Comparison of ENCODE assay signal across 8 cellular contexts in the genomic region with DNA sequence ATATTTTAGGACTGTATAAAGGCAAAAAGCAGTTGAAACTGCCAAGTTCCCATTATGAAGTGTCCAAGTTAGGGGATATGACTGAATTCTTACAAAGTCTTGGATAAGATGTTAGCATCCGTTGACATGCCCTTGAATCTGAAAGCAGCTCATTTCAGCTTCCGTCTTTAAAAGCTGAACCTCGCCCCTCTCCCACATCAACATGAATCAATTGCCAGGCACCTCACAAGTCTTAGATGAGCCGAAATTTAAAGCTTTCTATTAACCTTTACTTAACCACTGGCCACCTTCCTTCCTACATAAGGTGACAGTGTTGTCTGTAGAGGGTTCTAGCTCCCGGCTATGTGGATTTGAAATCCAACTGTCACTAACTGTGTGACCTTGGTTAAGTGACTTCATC. TPM values are rescaled to one million over a fixed set of nuclear protein-coding genes. Genes with fewer than 3 reads are reported as not detected.
DNase-seq lines count a peak whose midpoint lies in the region; ATAC-seq and TF ChIP-seq lines count a peak whose summit lies in the region.

No MANE protein-coding gene starts in this region.

- peaks cover 50% of the 10 kb centered on the region for H3K4me1 Mint-ChIP-seq in activated naive CD4-positive, alpha-beta T cell treated with anti-CD3 and anti-CD28 coated beads for 36 hours (ENCODE audit: low read depth)
- peaks cover 57% of the 10 kb centered on the region for H3K4me1 Mint-ChIP-seq in stimulated activated naive CD8-positive, alpha-beta T cell treated with anti-CD3 and anti-CD28 coated beads, Interleukin-15, amount 100 ng/mL, for 72 hours

- H3K4me3 Mint-ChIP-seq in activated naive CD4-positive, alpha-beta T cell treated with anti-CD3 and anti-CD28 coated beads for 36 hours: peak overlapping the region; percentile 99
- peak overlapping the region; percentile 94 to 98 for H3K4me3 Mint-ChIP-seq in stimulated activated naive CD8-positive, alpha-beta T cell treated with anti-CD3 and anti-CD28 coated beads, Interleukin-15, amount 100 ng/mL, for 72 hours

- H3K36me3 Mint-ChIP-seq in activated naive CD4-positive, alpha-beta T cell treated with anti-CD3 and anti-CD28 coated beads for 36 hours (ENCODE audit: low read depth): peaks cover 38% of the 10 kb centered on the region

- ATAC-seq in stimulated activated naive CD8-positive, alpha-beta T cell treated with anti-CD3 and anti-CD28 coated beads, Interleukin-15, amount 100 ng/mL, for 72 hours: peak; percentile 2

- no peaks in the 10 kb centered on the region for H3K27me3 ChIP-seq in left ventricle myocardium inferior (ENCODE audit: low read depth)

- H3K4me1 ChIP-seq in left ventricle myocardium inferior: peaks cover 87% of the 10 kb centered on the region

- H3K9me3 Mint-ChIP-seq in activated naive CD4-positive, alpha-beta T cell treated with anti-CD3 and anti-CD28 coated beads for 36 hours: no peaks in the 10 kb centered on the region
- H3K9me3 Mint-ChIP-seq in stimulated activated naive CD8-positive, alpha-beta T cell treated with anti-CD3 and anti-CD28 coated beads, Interleukin-15, amount 100 ng/mL, for 72 hours: no peaks in the 10 kb centered on the region

- H3K27me3 Mint-ChIP-seq in activated naive CD4-positive, alpha-beta T cell treated with anti-CD3 and anti-CD28 coated beads for 36 hours (ENCODE audit: low read depth): no peaks in the 10 kb centered on the region
- H3K27me3 Mint-ChIP-seq in stimulated activated naive CD8-positive, alpha-beta T cell treated with anti-CD3 and anti-CD28 coated beads, Interleukin-15, amount 100 ng/mL, for 72 hours: no peaks in the 10 kb centered on the region

- peak overlapping the region; percentile 95 for H3K27ac ChIP-seq in left ventricle myocardium inferior (replicated peaks)

- peaks cover under 1% of the 10 kb centered on the region for H3K36me3 ChIP-seq in left ventricle myocardium inferior

- H3K4me3 ChIP-seq in left ventricle myocardium inferior: peak overlapping the region; percentile 100

- no peak for DNase-seq in left ventricle myocardium inferior
- no peak for DNase-seq in cardiac septum (ENCODE audit: low spot score)
- DNase-seq in activated naive CD4-positive, alpha-beta T cell treated with anti-CD3 and anti-CD28 coated beads for 36 hours: peak; percentile 56
- DNase-seq in inferior parietal cortex (ENCODE audit: extremely low spot score): peak; percentile 49
- DNase-seq in stimulated activated naive CD8-positive, alpha-beta T cell treated with anti-CD3 and anti-CD28 coated beads, Interleukin-15, amount 100 ng/mL, for 72 hours: no peak
- DNase-seq in GOT3 (lab: John Stamatoyannopoulos, UW): no peak
- DNase-seq in AG20443 (ENCODE audit: low spot score): no peak
- no peak for DNase-seq in NCI-H2081 (lab: John Stamatoyannopoulos, UW)

- intact Hi-C loops in left ventricle myocardium inferior (cut with micrococcal nuclease) (no loop called here), cardiac septum (cut with DNase I) (loop anchor here (5.0 kb wide), 3 partner anchors 44 to 129 kb away; partner anchors contain the start of gene TCTN1)
- intact Hi-C loops in activated naive CD4-positive, alpha-beta T cell treated with anti-CD3 and anti-CD28 coated beads for 36 hours (cut with micrococcal nuclease): loop anchor here (1.0 to 10.0 kb wide), 8 partner anchors 85 to 1103 kb away; partner anchors contain the start of genes ANKRD13A, ATP2A2, GIT2 and MAPKAPK5

- H3K27ac Mint-ChIP-seq in activated naive CD4-positive, alpha-beta T cell treated with anti-CD3 and anti-CD28 coated beads for 36 hours: peak overlapping the region; percentile 98
- peak overlapping the region; percentile 98 to 100 for H3K27ac Mint-ChIP-seq in stimulated activated naive CD8-positive, alpha-beta T cell treated with anti-CD3 and anti-CD28 coated beads, Interleukin-15, amount 100 ng/mL, for 72 hours

- no peak for TF ChIP-seq CTCF in left ventricle myocardium inferior (IDR thresholded peaks at IDR 0.05; ENCODE audit: borderline replicate concordance)

- CTCF ChIA-PET in activated naive CD4-positive, alpha-beta T cell treated with anti-CD3 and anti-CD28 coated beads for 36 hours (lab: Charles Lee): interaction anchor here (0.8 to 1.8 kb wide), 7 partner anchors 10 to 147 kb away, joined by 3 to 6 read pairs (median 5); no protein-coding TSS in a partner anchor

- no peaks in the 10 kb centered on the region for H3K9me3 ChIP-seq in left ventricle myocardium inferior (replicated peaks)

RNA-seq across cellular contexts. Expression of gene PPP1CC, which starts 1.3 kb away (rescaled TPM):
- 156 TPM for total RNA-seq in left ventricle myocardium inferior
- total RNA-seq in cardiac septum: 102 TPM
- total RNA-seq in activated naive CD4-positive, alpha-beta T cell treated with anti-CD3 and anti-CD28 coated beads for 36 hours: 100 to 1,000 TPM; 280 to 285 TPM

RNA-seq across cellular contexts. Expression of gene HVCN1, which starts 52.5 kb away (rescaled TPM):
- total RNA-seq in left ventricle myocardium inferior (11.5 TPM), cardiac septum (3.5 TPM)
- total RNA-seq in activated naive CD4-positive, alpha-beta T cell treated with anti-CD3 and anti-CD28 coated beads for 36 hours: 1 to 10 TPM; 2.6 to 3.1 TPM

Comparison
In these comparisons a context has a peak if more than half of its experiments do, and no peak if none do; other contexts are left out.
1. DNase-seq: peak in activated naive CD4-positive, alpha-beta T cell treated with anti-CD3 and anti-CD28 coated beads for 36 hours (single experiment) and inferior parietal cortex (single experiment); none in left ventricle myocardium inferior (single experiment), cardiac septum (single experiment), stimulated activated naive CD8-positive, alpha-beta T cell treated with anti-CD3 and anti-CD28 coated beads, Interleukin-15, amount 100 ng/mL, for 72 hours (0 of 2), GOT3 (single experiment), AG20443 (single experiment) and NCI-H2081 (0 of 2).